8 cellular contexts compared by ENCODE assay signal in the genomic region with DNA sequence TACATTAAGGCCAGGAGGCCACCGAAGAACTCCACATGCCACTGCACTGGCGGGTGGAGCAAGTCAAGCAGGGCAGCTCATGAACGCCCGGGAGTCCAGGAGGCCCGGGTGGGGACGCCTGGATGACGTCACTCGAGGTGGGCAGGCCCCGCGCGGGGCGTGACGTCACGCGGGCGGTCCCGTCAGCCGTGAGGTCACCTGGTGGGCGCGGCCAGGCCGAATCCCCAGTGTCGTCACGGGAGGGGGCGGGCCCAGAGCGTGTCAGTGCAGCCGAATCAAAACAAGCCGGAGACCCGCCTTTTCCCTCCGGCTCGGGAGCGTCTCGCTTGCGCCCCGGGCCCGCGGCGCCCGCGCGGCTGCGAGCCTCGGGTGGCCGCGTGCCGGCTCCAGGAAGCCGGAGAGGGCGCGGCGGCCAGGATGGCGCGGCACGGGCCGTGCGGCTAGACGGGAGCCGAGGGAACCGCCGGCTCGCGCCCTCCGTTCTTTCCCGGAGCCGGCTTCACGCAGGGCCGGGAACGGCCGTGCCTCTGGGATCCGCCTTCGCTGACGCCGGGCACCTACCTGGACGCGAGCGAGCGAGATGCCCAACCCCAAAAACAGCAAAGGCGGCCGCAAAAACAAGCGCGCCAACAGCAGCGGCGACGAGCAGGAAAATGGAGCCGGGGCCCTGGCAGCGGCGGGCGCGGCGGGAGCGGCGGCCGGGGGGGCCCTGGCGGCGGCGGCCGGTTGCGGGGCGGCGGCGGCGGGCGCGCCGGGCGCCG. TPM values are rescaled to one million over a fixed set of nuclear protein-coding genes. Genes with fewer than 3 reads are reported as not detected.
DNase-seq lines count a peak whose midpoint lies in the region; ATAC-seq, FAIRE-seq and TF ChIP-seq lines count a peak whose summit lies in the region.

HECA (plus strand) TSS at position 264 of the 761 bp plus-strand sequence; CDS start at position 581, 317 bp downstream.

- no peak for TF ChIP-seq CTCF in AG10803 (conservative IDR thresholded peaks at IDR 0.05; ENCODE audit: low read length)
- no peak for TF ChIP-seq CTCF in kidney (IDR thresholded peaks at IDR 0.05; ENCODE audit: borderline replicate concordance, extremely low read depth, insufficient read depth)

- peak; percentile 30 for FAIRE-seq in kidney (lab: Jason Lieb, UNC)

- intact Hi-C loops in kidney (cut with DNase I), result no loop called here

- TF ChIP-seq POLR2A in GM19099 (IDR thresholded peaks at IDR 0.05; ENCODE audit: extremely low read depth, insufficient read length, low read depth), result peak; percentile 31

- peak; percentile 93 for DNase-seq in AG10803 (ENCODE audit: low read depth)
- peak; percentile 47 for DNase-seq in NCI-H510A treated with DMSO at 0.1 percent for 48 hours (lab: John Stamatoyannopoulos, UW)
- DNase-seq in activated CD4-positive, alpha-beta T cell treated with anti-CD3 and anti-CD28 coated beads for 24 hours (ENCODE audit: low read depth in 2 of 2), result peak; percentile 97 to 99
- DNase-seq in cerebellum (ENCODE audit: low spot score), result peak; percentile 99
- peak; percentile 99 for DNase-seq in kidney
- peak; percentile 98 to 100 for DNase-seq in stimulated activated CD4-positive, alpha-beta T cell treated with anti-CD3 and anti-CD28 coated beads, Interleukin-15, amount 100 ng/mL, for 1 hour (ENCODE audit: low read depth in 1 of 2, low spot score in 1 of 2)

- H3K4me1 ChIP-seq in kidney (ENCODE audit: control insufficient read depth in 1 of 2, insufficient read depth in 1 of 2, low read depth in 1 of 2, low read length in 2 of 2), result peaks cover 0 to 3% of the 10 kb centered on the region in 2 donors

- H3K36me3 ChIP-seq in kidney (ENCODE audit: control insufficient read depth in 1 of 2, insufficient read depth in 2 of 2, low read length in 2 of 2), result no peaks in the 10 kb centered on the region

- ATAC-seq in HG03432 (IDR thresholded peaks at IDR 0.05; ENCODE audit: unreplicated experiment), result peak; percentile 89

- H3K27ac ChIP-seq in kidney (ENCODE audit: low read depth in 2 of 2, low read length in 2 of 2), result peak within 1 kb of the TSS; percentile 73 to 75

- no peaks in the 10 kb centered on the region for H3K9me3 ChIP-seq in kidney (ENCODE audit: control insufficient read depth in 1 of 2, low read length in 2 of 2)

- H3K9ac ChIP-seq in kidney (ENCODE audit: low read length in 2 of 2), result peak within 1 kb of the TSS; percentile 74 to 78

- peak within 1 kb of the TSS; percentile 81 for H3K4me3 ChIP-seq in AG10803 (ENCODE audit: low read length)
- H3K4me3 ChIP-seq in kidney (ENCODE audit: low read length in 2 of 2), result peak within 1 kb of the TSS; percentile 71

RNA-seq across cellular contexts. Expression of gene HECA, which starts in this region (rescaled TPM):
- total RNA-seq in cerebellum, result 26.9 TPM
- 22.0 TPM for total RNA-seq in kidney
- 5.2 TPM for polyA plus RNA-seq in kidney (ENCODE audit: insufficient read depth, low read depth, low replicate concordance)

Comparison
In these comparisons a context has a peak if more than half of its experiments do, and no peak if none do; other contexts are left out.
1. Peak in every context shown above with its lines: DNase-seq, ATAC-seq, H3K4me3 ChIP-seq and H3K27ac ChIP-seq.
2. DNase-seq: peak in every context shown above with its lines; median percentile 99 in cerebellum; 99 in kidney; 99 in stimulated activated CD4-positive, alpha-beta T cell treated with anti-CD3 and anti-CD28 coated beads, Interleukin-15, amount 100 ng/mL, for 1 hour; 98 in activated CD4-positive, alpha-beta T cell treated with anti-CD3 and anti-CD28 coated beads for 24 hours; 93 in AG10803; 47 in NCI-H510A treated with DMSO at 0.1 percent for 48 hours.